Comparison of ENCODE assay signal across 20 cellular contexts in the genomic region with DNA sequence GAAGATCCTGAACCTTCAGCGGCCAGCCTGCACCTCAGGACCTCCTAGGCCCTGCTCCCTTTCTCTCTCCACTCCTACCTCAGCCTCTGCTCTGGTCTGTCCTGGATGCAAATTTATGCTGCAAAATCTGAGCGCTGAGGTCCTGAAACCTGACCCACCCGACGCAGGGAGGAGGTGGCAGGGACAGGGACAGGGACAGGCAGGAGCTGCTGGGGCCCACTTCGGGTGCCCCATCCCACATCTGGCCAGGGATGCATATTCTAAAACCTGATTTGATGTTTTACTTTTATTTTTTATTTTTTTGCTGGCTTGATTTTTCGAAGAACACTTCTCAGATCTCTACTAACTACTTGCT. TPM values are rescaled to one million over a fixed set of nuclear protein-coding genes. Genes with fewer than 3 reads are reported as not detected.
DNase-seq lines count a peak whose midpoint lies in the region; ATAC-seq and TF ChIP-seq lines count a peak whose summit lies in the region.
"Had no signal": no experiment of that assay in that cellular context is flagged by ENCODE, and none has a peak within 500 bp of the region (broad histone marks: within the 10 kb centered on the region; RNA-seq: fewer than 3 reads in every experiment).

No MANE protein-coding gene starts in this region.

- POLR2A ChIA-PET in SK-N-SH (lab: Yijun Ruan, JAX), result no interaction called here

- peaks cover 3% of the 10 kb centered on the region for H3K9me3 Mint-ChIP-seq in neural progenitor cell
- H3K9me3 Mint-ChIP-seq: activated CD4-positive, alpha-beta memory T cell treated with anti-CD3 and anti-CD28 coated beads for 36 hours; activated T-helper 2 cell treated with anti-CD3 and anti-CD28 coated beads, Interferon-gamma antibody, Interleukin-2, Interleukin-4, amounts not matched to agents 10 μg/mL and 5 μg/mL and 100 μg/mL, durations not matched to agents 14 hours and 24 hours and 36 hours; CD4-positive, alpha-beta T cell; HFFc6; stimulated activated effector memory CD8-positive, alpha-beta T cell treated with anti-CD3 and anti-CD28 coated beads, Interleukin-12 subunit alpha, Interleukin-12 subunit beta, amount 100 ng/mL, for 72 hours had no signal

- H3K9me3 ChIP-seq in SK-N-SH (no peaks in the 10 kb centered on the region), NT2/D1 (ENCODE audit: insufficient read depth, low read length) (no peaks in the 10 kb centered on the region), iPS DF 6.9 (ENCODE audit: control insufficient read depth, insufficient read depth, low read length) (no peaks in the 10 kb centered on the region), neural progenitor cell (ENCODE audit: low read depth) (no peaks in the 10 kb centered on the region), WERI-Rb-1 (ENCODE audit: severe bottlenecking) (no peaks in the 10 kb centered on the region)
- H3K9me3 ChIP-seq: gastroesophageal sphincter, psoas muscle, upper lobe of right lung had no signal

- TF ChIP-seq CTCF in SK-N-SH (IDR thresholded peaks at IDR 0.05) (no peak), neural progenitor cell (IDR thresholded peaks at IDR 0.05) (no peak), WERI-Rb-1 (IDR thresholded peaks at IDR 0.05; ENCODE audit: low read depth, low read length) (no peak)

- H3K27me3 Mint-ChIP-seq in neural progenitor cell (ENCODE audit: insufficient read depth, low read depth), result peaks cover 52% of the 10 kb centered on the region

- H3K4me3 ChIP-seq in SK-N-SH (ENCODE audit: low read depth in 2 of 2, low read length in 1 of 2) (no peak overlapping the region; a peak in 1 of 4 replicates), NT2/D1 (ENCODE audit: insufficient read length, low read depth) (peak overlapping the region; percentile 42), iPS DF 6.9 (ENCODE audit: low read length) (peak overlapping the region; percentile 30; the same call in 1 of the 2 replicates), neural progenitor cell (peak overlapping the region; percentile 60), WERI-Rb-1 (ENCODE audit: low read depth, low read length) (no peak overlapping the region)

- H3K9me2 ChIP-seq in SK-N-SH, result no peaks in the 10 kb centered on the region

- no peaks in the 10 kb centered on the region for H3K36me3 ChIP-seq in SK-N-SH (replicated peaks in 1 of 2; ENCODE audit: control insufficient read depth in 1 of 2, insufficient read depth in 2 of 2, low read length in 1 of 2)
- no peaks in the 10 kb centered on the region for H3K36me3 ChIP-seq in NT2/D1 (ENCODE audit: insufficient read depth, insufficient read length, low read length)
- H3K36me3 ChIP-seq in iPS DF 6.9 (ENCODE audit: control insufficient read depth, insufficient read depth, low read length), result no peaks in the 10 kb centered on the region
- no peaks in the 10 kb centered on the region for H3K36me3 ChIP-seq in neural progenitor cell
- no peaks in the 10 kb centered on the region for H3K36me3 ChIP-seq in WERI-Rb-1
- H3K36me3 ChIP-seq: gastroesophageal sphincter, upper lobe of right lung had no signal

- H3K4me3 Mint-ChIP-seq in neural progenitor cell, result peak overlapping the region; percentile 77
- H3K4me3 Mint-ChIP-seq: activated CD4-positive, alpha-beta memory T cell treated with anti-CD3 and anti-CD28 coated beads for 36 hours; CD4-positive, alpha-beta T cell; HFFc6; stimulated activated effector memory CD8-positive, alpha-beta T cell treated with anti-CD3 and anti-CD28 coated beads, Interleukin-12 subunit alpha, Interleukin-12 subunit beta, amount 100 ng/mL, for 72 hours had no signal

- peaks cover 17% of the 10 kb centered on the region for H3K4me1 Mint-ChIP-seq in neural progenitor cell

- WGBS in SK-N-SH (ENCODE audit: low lambda C conversion rate), result 37% methylated on average over 6 of the region's 6 CpGs
- WGBS in iPS DF 6.9 (ENCODE audit: insufficient coverage, insufficient read length), result no CpG with 5 or more reads among the region's 6 CpGs

- no peak overlapping the region for H2AFZ ChIP-seq in SK-N-SH (ENCODE audit: low read depth)
- peak overlapping the region; percentile 87 for H2AFZ ChIP-seq in neural progenitor cell (replicated peaks)

- H3K27ac Mint-ChIP-seq in neural progenitor cell, result no peak overlapping the region
- H3K27ac Mint-ChIP-seq: activated CD4-positive, alpha-beta memory T cell treated with anti-CD3 and anti-CD28 coated beads for 36 hours; activated T-helper 2 cell treated with anti-CD3 and anti-CD28 coated beads, Interferon-gamma antibody, Interleukin-2, Interleukin-4, amounts not matched to agents 10 μg/mL and 5 μg/mL and 100 μg/mL, durations not matched to agents 14 hours and 24 hours and 36 hours; CD4-positive, alpha-beta T cell; HFFc6 had no signal

- H3F3A ChIP-seq in SK-N-SH (replicated peaks; ENCODE audit: insufficient read depth) (no peaks in the 10 kb centered on the region), neural progenitor cell (ENCODE audit: low read depth) (peaks cover 5% of the 10 kb centered on the region)

- DNase-seq in SK-N-SH (no peak), NT2/D1 (ENCODE audit: low read depth, low spot score) (no peak), iPS DF 6.9 (ENCODE audit: low read depth, low spot score) (no peak), neural progenitor cell (ENCODE audit: low spot score) (peak; percentile 43), WERI-Rb-1 (no peak)
- DNase-seq: CD4-positive, alpha-beta T cell; HFFc6; NCI-H524 treated with DMSO at 0.1 percent for 48 hours had no signal

- H3K4me1 ChIP-seq in SK-N-SH (ENCODE audit: control insufficient read depth in 1 of 2, insufficient read depth in 2 of 2, low read depth in 1 of 2, low read length in 1 of 2), result peaks cover 0 to 8% of the 10 kb centered on the region in 2 experiments; a peak in 1 of 4 replicates
- peaks cover 24% of the 10 kb centered on the region for H3K4me1 ChIP-seq in NT2/D1 (ENCODE audit: insufficient read depth, insufficient read length)
- H3K4me1 ChIP-seq in iPS DF 6.9 (ENCODE audit: control insufficient read depth, insufficient read depth, low read length), result peaks cover 3% of the 10 kb centered on the region; the same call in 1 of the 2 replicates
- peaks cover 20% of the 10 kb centered on the region for H3K4me1 ChIP-seq in neural progenitor cell

- H3K79me2 ChIP-seq in SK-N-SH (ENCODE audit: insufficient read depth) (no peaks in the 10 kb centered on the region), neural progenitor cell (ENCODE audit: low read depth) (no peaks in the 10 kb centered on the region)

- no peak for ATAC-seq in SK-N-SH treated with all-trans-retinoic acid at 6 μM for 48 hours
- no peak for ATAC-seq in HG02588 (IDR thresholded peaks at IDR 0.05; ENCODE audit: unreplicated experiment)
- no peak for ATAC-seq in HG02885 (IDR thresholded peaks at IDR 0.05; ENCODE audit: poor library complexity, unreplicated experiment)

- H3K36me3 Mint-ChIP-seq in neural progenitor cell, result no peaks in the 10 kb centered on the region
- H3K36me3 Mint-ChIP-seq: activated CD4-positive, alpha-beta memory T cell treated with anti-CD3 and anti-CD28 coated beads for 36 hours; stimulated activated effector memory CD8-positive, alpha-beta T cell treated with anti-CD3 and anti-CD28 coated beads, Interleukin-12 subunit alpha, Interleukin-12 subunit beta, amount 100 ng/mL, for 72 hours had no signal

- H3K9ac ChIP-seq in SK-N-SH, result no peak overlapping the region
- H3K9ac ChIP-seq in NT2/D1 (ENCODE audit: insufficient read length, low read depth), result peak overlapping the region; percentile 76
- H3K9ac ChIP-seq in neural progenitor cell, result no peak overlapping the region

- CTCF ChIA-PET in SK-N-SH (lab: Yijun Ruan, JAX), result interaction anchor here (1.0 to 5.7 kb wide), 4 partner anchors 36 to 160 kb away, joined by 3 to 30 read pairs (median 4); no protein-coding TSS in a partner anchor

- H3K27ac ChIP-seq in SK-N-SH (ENCODE audit: low read depth in 2 of 2, low read length in 1 of 2) (no peak overlapping the region), iPS DF 6.9 (ENCODE audit: low read length) (no peak overlapping the region), neural progenitor cell (no peak overlapping the region), WERI-Rb-1 (no peak overlapping the region)
- H3K27ac ChIP-seq: gastroesophageal sphincter, psoas muscle, upper lobe of right lung had no signal

- H3K4me2 ChIP-seq in SK-N-SH (0 out of 2 replicates have a peak overlapping the region, but pooled peaks have one; percentile 52), neural progenitor cell (peak overlapping the region; percentile 86)

- peaks cover 58% of the 10 kb centered on the region for H3K27me3 ChIP-seq in SK-N-SH (ENCODE audit: insufficient read depth)
- peaks cover 34% of the 10 kb centered on the region for H3K27me3 ChIP-seq in NT2/D1 (ENCODE audit: insufficient read depth, insufficient read length)
- peaks cover 20% of the 10 kb centered on the region for H3K27me3 ChIP-seq in iPS DF 6.9 (ENCODE audit: control insufficient read depth, insufficient read depth, low read length)
- H3K27me3 ChIP-seq in neural progenitor cell, result peaks cover 79% of the 10 kb centered on the region
- peaks cover 86% of the 10 kb centered on the region for H3K27me3 ChIP-seq in WERI-Rb-1 (ENCODE audit: insufficient read depth, low read depth, severe bottlenecking)

- TF ChIP-seq RAD21 in SK-N-SH (IDR thresholded peaks at IDR 0.05; ENCODE audit: low read length), result no peak

- TF ChIP-seq EP300 in SK-N-SH (IDR thresholded peaks at IDR 0.05; ENCODE audit: borderline replicate concordance in 1 of 2, low read depth in 1 of 2, low read length in 1 of 2), result no peak

- no peaks in the 10 kb centered on the region for H4K20me1 ChIP-seq in SK-N-SH (ENCODE audit: insufficient read depth)
- peaks cover 14% of the 10 kb centered on the region for H4K20me1 ChIP-seq in neural progenitor cell (ENCODE audit: low read depth)

RNA-seq across cellular contexts. Expression of a gene that starts 0.6 kb away (rescaled TPM):
- not detected in 2 replicates for polyA plus RNA-seq in SK-N-SH (2012; rRNA removed)
- polyA plus RNA-seq in SK-N-SH (2012; cell fraction: cytosol; rRNA removed), result not detected in 2 replicates
- polyA plus RNA-seq in SK-N-SH (2012; cell fraction: nucleus; rRNA removed), result not detected in 2 replicates
- not detected in 2 replicates for total RNA-seq in neural progenitor cell (ENCODE audit: low replicate concordance)
- total RNA-seq: activated CD4-positive, alpha-beta memory T cell treated with anti-CD3 and anti-CD28 coated beads for 36 hours; activated T-helper 2 cell treated with anti-CD3 and anti-CD28 coated beads, Interferon-gamma antibody, Interleukin-2, Interleukin-4, amounts not matched to agents 10 μg/mL and 5 μg/mL and 100 μg/mL, durations not matched to agents 14 hours and 24 hours and 36 hours; CD4-positive, alpha-beta T cell; gastroesophageal sphincter; HFFc6; mucosa of gallbladder; SK-MEL-5 had no signal
- polyA plus RNA-seq: keratinocyte had no signal

RNA-seq across cellular contexts. Expression of a gene that starts 41.5 kb away (rescaled TPM):
- polyA plus RNA-seq in SK-N-SH (2012; rRNA removed), result 29.4 and 31.5 TPM in 2 replicates
- polyA plus RNA-seq in SK-N-SH (2012; cell fraction: cytosol; rRNA removed), result 17.5 and 19.3 TPM in 2 replicates
- polyA plus RNA-seq in SK-N-SH (2012; cell fraction: nucleus; rRNA removed), result 99.3 and 119 TPM in 2 replicates
- 31.7 and 37.1 TPM in 2 replicates for total RNA-seq in neural progenitor cell (ENCODE audit: low replicate concordance)

RNA-seq across cellular contexts. Expression of a gene that starts 43.4 kb away (rescaled TPM):
- polyA plus RNA-seq in SK-N-SH (2012; rRNA removed), result not detected in 2 replicates
- not detected in 2 replicates for polyA plus RNA-seq in SK-N-SH (2012; cell fraction: cytosol; rRNA removed)
- polyA plus RNA-seq in SK-N-SH (2012; cell fraction: nucleus; rRNA removed), result not detected in 2 replicates
- not detected in 2 replicates for total RNA-seq in neural progenitor cell (ENCODE audit: low replicate concordance)
- total RNA-seq: HFFc6, SK-MEL-5 had no signal

Comparison
In these comparisons a context has a peak if more than half of its experiments do, and no peak if none do; other contexts are left out.
1. H3K4me3 ChIP-seq: peak in NT2/D1 (single experiment), iPS DF 6.9 (single experiment) and neural progenitor cell (single experiment); none in SK-N-SH (0 of 2) and WERI-Rb-1 (single experiment).